9 cellular contexts compared by ENCODE assay signal in genomic region chr1:44947060-44947773, GRCh38. TPM values are rescaled to one million over a fixed set of nuclear protein-coding genes. Genes with fewer than 3 reads are reported as not detected.
A peak's percentile ranks its signal among the peaks of the same experiment; 100 is the strongest.
DNase-seq lines count a peak whose midpoint lies in the region; ATAC-seq, FAIRE-seq and TF ChIP-seq lines count a peak whose summit lies in the region.
"Had no signal": no experiment of that assay in that cellular context is flagged by ENCODE, and none has a peak within 500 bp of the region (broad histone marks: within the 10 kb centered on the region; RNA-seq: fewer than 3 reads in every experiment).

No MANE protein-coding gene starts in this region.

- H2AFZ ChIP-seq in smooth muscle cell (ENCODE audit: low read depth), result no peak overlapping the region

- peaks cover 26% of the 10 kb centered on the region for H4K20me1 ChIP-seq in smooth muscle cell (ENCODE audit: low read depth)

- H3K27ac ChIP-seq in SK-N-MC (peak overlapping the region; percentile 75), smooth muscle cell (ENCODE audit: low read depth) (no peak overlapping the region)

- DNase-seq in GM04503 (ENCODE audit: low read depth), result peak; percentile 85
- DNase-seq in SK-N-MC (ENCODE audit: low read depth, low spot score), result no peak
- peak; percentile 9 to 29 for DNase-seq in frontal cortex (ENCODE audit: low spot score in 2 of 2)
- DNase-seq in smooth muscle cell (lab: John Stamatoyannopoulos, UW; ENCODE audit: unreplicated experiment), result no peak

- H3K4me1 ChIP-seq in smooth muscle cell (ENCODE audit: low read depth), result no peaks in the 10 kb centered on the region

- FAIRE-seq in frontal cortex (lab: Jason Lieb, UNC), result no peak

- H3K79me2 ChIP-seq in smooth muscle cell (ENCODE audit: low read depth), result no peaks in the 10 kb centered on the region

- ATAC-seq in GM18873 (IDR thresholded peaks at IDR 0.05; ENCODE audit: low FRiP score, unreplicated experiment), result no peak
- ATAC-seq in GM21526 (IDR thresholded peaks at IDR 0.05; ENCODE audit: low FRiP score, unreplicated experiment), result no peak
- no peak for ATAC-seq in HG03095 (IDR thresholded peaks at IDR 0.05; ENCODE audit: unreplicated experiment)
- no peak for ATAC-seq in GM21619 (IDR thresholded peaks at IDR 0.05; ENCODE audit: unreplicated experiment)
- ATAC-seq: HCT116 had no signal

- TF ChIP-seq CTCF in smooth muscle cell (IDR thresholded peaks at IDR 0.05; ENCODE audit: borderline replicate concordance, insufficient read depth, poor library complexity, severe bottlenecking), result no peak

- H3F3A ChIP-seq in smooth muscle cell (ENCODE audit: low read depth), result no peaks in the 10 kb centered on the region

- H3K4me2 ChIP-seq in smooth muscle cell, result peak overlapping the region; percentile 26

- no peak overlapping the region for H3K9ac ChIP-seq in SK-N-MC (ENCODE audit: insufficient read length)
- H3K9ac ChIP-seq in smooth muscle cell (ENCODE audit: low read depth), result no peak overlapping the region

- peak overlapping the region; percentile 16; the same call in 1 of the 2 replicates for H3K4me3 ChIP-seq in SK-N-MC
- H3K4me3 ChIP-seq in smooth muscle cell, result no peak overlapping the region

- 71% methylated on average over 4 of the region's 4 CpGs for WGBS in smooth muscle cell (ENCODE audit: low lambda C conversion rate)

- H3K27me3 ChIP-seq in smooth muscle cell (ENCODE audit: low read depth), result no peaks in the 10 kb centered on the region

- H3K36me3 ChIP-seq in SK-N-MC (ENCODE audit: insufficient read depth, low read length), result no peaks in the 10 kb centered on the region
- H3K36me3 ChIP-seq in smooth muscle cell (ENCODE audit: low read depth), result no peaks in the 10 kb centered on the region

- H3K9me3 ChIP-seq in SK-N-MC (ENCODE audit: low read depth, low read length) (no peaks in the 10 kb centered on the region), smooth muscle cell (replicated peaks; ENCODE audit: low read depth) (no peaks in the 10 kb centered on the region)

RNA-seq across cellular contexts. Expression of gene EIF2B3, which starts 39.2 kb away (rescaled TPM):
- total RNA-seq in frontal cortex, result 27.7 TPM
- 22.0 and 29.8 TPM in 2 replicates for total RNA-seq in smooth muscle cell
- 24.2 and 26.9 TPM in 2 replicates for polyA plus RNA-seq in smooth muscle cell

Comparison
In these comparisons a context has a peak if more than half of its experiments do, and no peak if none do; other contexts are left out.
1. DNase-seq: peak in GM04503 (single experiment) and frontal cortex (2 of 2); none in SK-N-MC (single experiment) and smooth muscle cell (single experiment).